ENCODE assay signal across 10 cellular contexts in the genomic region with DNA sequence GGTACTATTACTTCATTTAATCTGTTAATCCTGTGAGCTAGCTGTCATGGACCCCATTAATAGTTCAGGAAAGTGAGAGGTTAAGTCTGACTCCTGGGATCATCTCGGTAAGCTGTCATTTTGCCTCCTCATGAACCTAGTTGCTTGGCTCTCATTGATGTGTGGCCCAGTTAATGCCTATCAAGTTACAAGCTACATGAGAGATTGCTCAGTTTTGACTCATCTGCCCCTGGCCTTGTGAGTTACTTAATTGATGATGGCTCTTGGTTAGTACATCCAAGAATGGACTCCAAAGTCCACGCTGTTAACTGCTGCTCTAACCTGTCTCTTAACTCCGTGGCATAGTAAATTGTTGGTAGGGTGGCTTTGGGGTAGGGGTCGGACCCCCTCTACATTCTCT. TPM values are rescaled to one million over a fixed set of nuclear protein-coding genes. Genes with fewer than 3 reads are reported as not detected.
DNase-seq lines count a peak whose midpoint lies in the region; TF ChIP-seq lines count a peak whose summit lies in the region.
"Had no signal": no experiment of that assay in that cellular context is flagged by ENCODE, and none has a peak within 500 bp of the region (broad histone marks: within the 10 kb centered on the region; RNA-seq: fewer than 3 reads in every experiment).

No MANE protein-coding gene starts in this region.

- no peak overlapping the region for H3K9ac ChIP-seq in smooth muscle cell (ENCODE audit: low read depth)

- H3K36me3 ChIP-seq in smooth muscle cell (ENCODE audit: low read depth) = no peaks in the 10 kb centered on the region
- H3K36me3 ChIP-seq: colonic mucosa had no signal

- peaks cover 64% of the 10 kb centered on the region for H3K36me3 Mint-ChIP-seq in activated T-cell treated with anti-CD3 and anti-CD28 coated beads, Interleukin-2, amount 50 U/mL, for 24 hours (ENCODE audit: low read depth)

- no peaks in the 10 kb centered on the region for H3K9me3 ChIP-seq in smooth muscle cell (replicated peaks; ENCODE audit: low read depth)
- H3K9me3 ChIP-seq: colonic mucosa had no signal

- no peaks in the 10 kb centered on the region for H3K9me3 Mint-ChIP-seq in activated T-cell treated with anti-CD3 and anti-CD28 coated beads, Interleukin-2, amount 50 U/mL, for 24 hours
- H3K9me3 Mint-ChIP-seq: CD14-positive monocyte had no signal

- peaks cover 29% of the 10 kb centered on the region for H3K4me1 ChIP-seq in smooth muscle cell (ENCODE audit: low read depth)

- no peak overlapping the region for H3K4me3 Mint-ChIP-seq in activated T-cell treated with anti-CD3 and anti-CD28 coated beads, Interleukin-2, amount 50 U/mL, for 24 hours
- H3K4me3 Mint-ChIP-seq: CD14-positive monocyte had no signal

- H3K27ac Mint-ChIP-seq in activated T-cell treated with anti-CD3 and anti-CD28 coated beads, Interleukin-2, amount 50 U/mL, for 24 hours = peak overlapping the region; percentile 83

- no peak overlapping the region for H2AFZ ChIP-seq in smooth muscle cell (ENCODE audit: low read depth)

- H3K4me2 ChIP-seq in smooth muscle cell = peak overlapping the region; percentile 25

- no peak for DNase-seq in activated T-cell treated with anti-CD3 and anti-CD28 coated beads, Interleukin-2, amount 50 U/mL, for 24 hours
- DNase-seq in activated T-cell treated with anti-CD3 and anti-CD28 coated beads, Interleukin-2, amount 50 U/mL, for 1 hour = no peak
- DNase-seq in RWPE1 (ENCODE audit: low spot score) (peak; percentile 89), fibroblast of mammary gland (ENCODE audit: low read depth) (peak; percentile 95), smooth muscle cell (lab: John Stamatoyannopoulos, UW; ENCODE audit: unreplicated experiment) (no peak), mesenteric fat pad (ENCODE audit: low spot score) (no peak), NCI-H2107 (lab: John Stamatoyannopoulos, UW) (no peak), T-helper 9 cell (no peak)
- DNase-seq: colonic mucosa had no signal

- H3K27me3 ChIP-seq in smooth muscle cell (ENCODE audit: low read depth) = no peaks in the 10 kb centered on the region
- H3K27me3 ChIP-seq: colonic mucosa had no signal

- CTCF ChIA-PET in RWPE1 (lab: Yijun Ruan, JAX) = no interaction called here

- TF ChIP-seq CTCF in RWPE1 (conservative IDR thresholded peaks at IDR 0.05; ENCODE audit: low read depth) (no peak), fibroblast of mammary gland (conservative IDR thresholded peaks at IDR 0.05; ENCODE audit: control insufficient read depth, insufficient read depth, low read depth, low read length) (no peak), smooth muscle cell (IDR thresholded peaks at IDR 0.05; ENCODE audit: borderline replicate concordance, insufficient read depth, poor library complexity, severe bottlenecking) (no peak)

- peaks cover 100% of the 10 kb centered on the region for H3K79me2 ChIP-seq in smooth muscle cell (ENCODE audit: low read depth)

- H4K20me1 ChIP-seq in smooth muscle cell (ENCODE audit: low read depth) = peaks cover 100% of the 10 kb centered on the region

- H3K4me1 Mint-ChIP-seq in activated T-cell treated with anti-CD3 and anti-CD28 coated beads, Interleukin-2, amount 50 U/mL, for 24 hours (ENCODE audit: low read depth) = peaks cover 81% of the 10 kb centered on the region

- POLR2A ChIA-PET in RWPE1 (lab: Yijun Ruan, JAX; ENCODE audit: low non-redundant PET) = interaction anchor here (0.6 kb wide), 1 partner anchor 102 kb away, joined by 3 read pairs; no protein-coding TSS in a partner anchor

- no peaks in the 10 kb centered on the region for H3F3A ChIP-seq in smooth muscle cell (ENCODE audit: low read depth)

- WGBS in smooth muscle cell (ENCODE audit: low lambda C conversion rate) = 65% methylated on average over 4 of the region's 4 CpGs

- no peak overlapping the region for H3K27ac ChIP-seq in RWPE1
- H3K27ac ChIP-seq in smooth muscle cell (ENCODE audit: low read depth) = peak overlapping the region; percentile 9
- H3K27ac ChIP-seq: colonic mucosa had no signal

- no peak overlapping the region for H3K4me3 ChIP-seq in fibroblast of mammary gland (ENCODE audit: control insufficient read depth, low read depth, low read length)
- no peak overlapping the region for H3K4me3 ChIP-seq in smooth muscle cell
- H3K4me3 ChIP-seq: colonic mucosa had no signal

- no peaks in the 10 kb centered on the region for H3K27me3 Mint-ChIP-seq in activated T-cell treated with anti-CD3 and anti-CD28 coated beads, Interleukin-2, amount 50 U/mL, for 24 hours

RNA-seq across cellular contexts. Expression of a gene that starts 23.9 kb away (rescaled TPM):
- total RNA-seq in smooth muscle cell = 44.1 and 44.9 TPM in 2 replicates
- polyA plus RNA-seq in smooth muscle cell = 31.3 and 47.4 TPM in 2 replicates
- total RNA-seq in mesenteric fat pad = 202 TPM

Comparison
In these comparisons a context has a peak if more than half of its experiments do, and no peak if none do; other contexts are left out.
1. DNase-seq: peak in RWPE1 (single experiment) and fibroblast of mammary gland (single experiment); none in activated T-cell treated with anti-CD3 and anti-CD28 coated beads, Interleukin-2, amount 50 U/mL, for 24 hours (single experiment), activated T-cell treated with anti-CD3 and anti-CD28 coated beads, Interleukin-2, amount 50 U/mL, for 1 hour (single experiment), smooth muscle cell (single experiment), mesenteric fat pad (single experiment), NCI-H2107 (single experiment) and T-helper 9 cell (single experiment).